1 cellular context compared by ENCODE assay signal in the genomic region with DNA sequence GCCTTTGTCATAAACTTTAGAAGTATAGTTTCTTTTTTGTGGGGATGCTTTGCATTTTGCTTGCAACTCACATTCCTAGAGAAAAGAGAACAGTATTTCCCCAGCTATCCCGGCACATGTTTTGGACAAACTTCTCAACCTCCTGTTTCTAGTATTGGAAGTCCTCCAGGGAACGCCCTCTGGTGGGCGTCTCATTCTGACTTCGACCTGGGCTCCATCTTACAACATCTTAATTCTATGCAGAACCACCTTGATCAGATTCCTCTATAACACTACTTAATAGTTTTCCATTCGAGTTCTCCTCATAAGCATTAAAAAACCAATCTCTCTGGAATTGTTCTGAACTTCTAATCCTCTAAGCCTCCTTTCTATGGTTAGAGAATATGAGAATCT.
TF ChIP-seq lines count a peak whose summit lies in the region.

No MANE protein-coding gene starts in this region.

TF ChIP-seq in endothelial cell of umbilical vein, 7 proteins besides CTCF, POLR2A, EP300 and RAD21 (continued from another document):
- TF ChIP-seq FOS (IDR thresholded peaks at IDR 0.05; ENCODE audit: borderline replicate concordance, insufficient read depth, low read length) (no peak), JUN (IDR thresholded peaks at IDR 0.05; ENCODE audit: borderline replicate concordance, insufficient read depth, insufficient read length, low read depth) (no peak), EZH2 (IDR thresholded peaks at IDR 0.05; ENCODE audit: borderline replicate concordance, low read depth, low read length, severe bottlenecking) (no peak), MYC (IDR thresholded peaks at IDR 0.05; ENCODE audit: low read depth, low read length) (no peak), GATA2 (IDR thresholded peaks at IDR 0.05; ENCODE audit: insufficient read depth, insufficient read length, low read depth, low read length) (no peak)
- TF ChIP-seq, protein P1, sequence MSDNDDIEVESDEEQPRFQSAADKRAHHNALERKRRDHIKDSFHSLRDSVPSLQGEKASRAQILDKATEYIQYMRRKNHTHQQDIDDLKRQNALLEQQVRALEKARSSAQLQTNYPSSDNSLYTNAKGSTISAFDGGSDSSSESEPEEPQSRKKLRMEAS (IDR thresholded peaks at IDR 0.05; ENCODE audit: insufficient read depth, insufficient read length): no peak
